11 cellular contexts compared by ENCODE assay signal in genomic region chr14:44404599-44405349, GRCh38.
"Had no signal": no experiment of that assay in that cellular context is flagged by ENCODE, and none has a peak within 500 bp of the region (broad histone marks: within the 10 kb centered on the region; RNA-seq: fewer than 3 reads in every experiment).

No MANE protein-coding gene starts in this region.

- H3K36me3 Mint-ChIP-seq: T-cell had no signal

- H3K79me2 ChIP-seq: parathyroid adenoma had no signal

- H2AFZ ChIP-seq: parathyroid adenoma had no signal

- DNase-seq: activated CD4-positive, alpha-beta T cell treated with anti-CD3 and anti-CD28 coated beads for 4 hours; activated naive CD4-positive, alpha-beta T cell; esophagus squamous epithelium; kidney; T-cell; T1000 had no signal

- H3K27me3 ChIP-seq: ascending aorta, tibial nerve had no signal

- H3K4me3 ChIP-seq: ascending aorta, esophagus squamous epithelium, skin epidermis, tibial nerve had no signal

- H3K27me3 Mint-ChIP-seq: T-cell had no signal

- H3K27ac ChIP-seq: ascending aorta, esophagus squamous epithelium, parathyroid adenoma, skin epidermis, tibial nerve had no signal

- H3K4me3 Mint-ChIP-seq: activated T-helper 1 cell treated with anti-CD3 and anti-CD28 coated beads, Interleukin-12 subunit alpha, Interleukin-12 subunit beta, Interleukin-2, Interleukin-4 antibody, amounts not matched to agents 30 ng/mL and 10 ng/mL and 1 ng/mL, durations not matched to agents 14 hours and 24 hours and 36 hours; T-cell had no signal

- H3K9me3 ChIP-seq: ascending aorta, esophagus squamous epithelium, tibial nerve had no signal

- ATAC-seq: T-cell had no signal

- H3K9ac ChIP-seq: parathyroid adenoma had no signal

- H3K4me1 Mint-ChIP-seq: T-cell had no signal

- H3K4me1 ChIP-seq: ascending aorta, parathyroid adenoma, tibial nerve had no signal

- H3K27ac Mint-ChIP-seq: activated T-helper 1 cell treated with anti-CD3 and anti-CD28 coated beads, Interleukin-12 subunit alpha, Interleukin-12 subunit beta, Interleukin-2, Interleukin-4 antibody, amounts not matched to agents 30 ng/mL and 10 ng/mL and 1 ng/mL, durations not matched to agents 14 hours and 24 hours and 36 hours; T-cell had no signal

- H3K36me3 ChIP-seq: ascending aorta, esophagus squamous epithelium, tibial nerve had no signal
